In genomic region chr18:3665780-3666525, GRCh38 we compare ENCODE assay signal across 8 cellular contexts.
A peak's percentile ranks its signal among the peaks of the same experiment; 100 is the strongest.
DNase-seq lines count a peak whose midpoint lies in the region; ATAC-seq and TF ChIP-seq lines count a peak whose summit lies in the region.

No MANE protein-coding gene starts in this region.

- H3K36me3 Mint-ChIP-seq in WTC11, result peaks cover 19% of the 10 kb centered on the region
- H3K36me3 Mint-ChIP-seq in central memory CD8-positive, alpha-beta T cell (ENCODE audit: insufficient read depth), result no peaks in the 10 kb centered on the region

- peak overlapping the region; percentile 98 for H3K27ac Mint-ChIP-seq in WTC11
- no peak overlapping the region for H3K27ac Mint-ChIP-seq in central memory CD8-positive, alpha-beta T cell (ENCODE audit: low read depth)

- H3K4me1 Mint-ChIP-seq in WTC11, result peaks cover 27% of the 10 kb centered on the region
- no peaks in the 10 kb centered on the region for H3K4me1 Mint-ChIP-seq in central memory CD8-positive, alpha-beta T cell

- TF ChIP-seq CTCF in HFF-Myc (IDR thresholded peaks at IDR 0.05; ENCODE audit: low read depth, low read length, missing control alignments) (peak; percentile 94), WTC11 (IDR thresholded peaks at IDR 0.05) (peak; percentile 94)

- POLR2A ChIA-PET in WTC11 (lab: Charles Lee), result interaction anchor here (0.6 to 3.3 kb wide), 11 partner anchors 44 to 420 kb away, joined by 3 to 37 read pairs (median 4); partner anchors contain the start of gene MYL12A

- no peak overlapping the region for H3K4me3 ChIP-seq in HFF-Myc (replicated peaks; ENCODE audit: low read depth, low read length)

- H3K9me3 Mint-ChIP-seq in WTC11, result peaks cover 14% of the 10 kb centered on the region
- H3K9me3 Mint-ChIP-seq in central memory CD8-positive, alpha-beta T cell, result no peaks in the 10 kb centered on the region

- H3K4me3 Mint-ChIP-seq in WTC11, result peak overlapping the region; percentile 65
- H3K4me3 Mint-ChIP-seq in central memory CD8-positive, alpha-beta T cell, result no peak overlapping the region

- CTCF ChIA-PET in WTC11 (lab: Charles Lee), result interaction anchor here (0.5 to 3.9 kb wide), 86 partner anchors 8 to 685 kb away, joined by 3 to 92 read pairs (median 5); partner anchors contain the start of gene MYL12A

- ATAC-seq in WTC11 (peak; percentile 89), HG02973 (IDR thresholded peaks at IDR 0.05; ENCODE audit: unreplicated experiment) (no peak)
- ATAC-seq in central memory CD8-positive, alpha-beta T cell (replicated peaks; ENCODE audit: extremely low read depth, poor library complexity, severe bottlenecking), result no peak

- DNase-seq in D341Med (ENCODE audit: low spot score) (peak; percentile 87), HFF-Myc (ENCODE audit: extremely low read depth, low read depth) (peak; percentile 76), NCI-H2171 (lab: John Stamatoyannopoulos, UW) (peak; percentile 76), WTC11 (ENCODE audit: low spot score) (peak; percentile 85), islet precursor cell (peak; percentile 97)
- peak; percentile 62 to 63 for DNase-seq in central memory CD8-positive, alpha-beta T cell (ENCODE audit: low spot score in 2 of 2)
- DNase-seq in stimulated activated CD4-positive, alpha-beta T cell treated with anti-CD3 and anti-CD28 coated beads, Interleukin-12 subunit alpha, Interleukin-12 subunit beta, amount 100 ng/mL, for 24 hours (ENCODE audit: low read depth in 2 of 2), result peak; percentile 50 to 58

- no peaks in the 10 kb centered on the region for H3K27me3 Mint-ChIP-seq in WTC11 (ENCODE audit: low read depth)
- no peaks in the 10 kb centered on the region for H3K27me3 Mint-ChIP-seq in central memory CD8-positive, alpha-beta T cell

TF ChIP-seq in WTC11, 78 proteins besides CTCF, POLR2A, EP300 and RAD21 (continues in another document):
- no peak for TF ChIP-seq ATF1 (CRISPR knock-in tag; IDR thresholded peaks at IDR 0.05)
- TF ChIP-seq E2F4 (CRISPR knock-in tag; IDR thresholded peaks at IDR 0.05; ENCODE audit: borderline replicate concordance, low read depth), result no peak
- TF ChIP-seq, protein P1, sequence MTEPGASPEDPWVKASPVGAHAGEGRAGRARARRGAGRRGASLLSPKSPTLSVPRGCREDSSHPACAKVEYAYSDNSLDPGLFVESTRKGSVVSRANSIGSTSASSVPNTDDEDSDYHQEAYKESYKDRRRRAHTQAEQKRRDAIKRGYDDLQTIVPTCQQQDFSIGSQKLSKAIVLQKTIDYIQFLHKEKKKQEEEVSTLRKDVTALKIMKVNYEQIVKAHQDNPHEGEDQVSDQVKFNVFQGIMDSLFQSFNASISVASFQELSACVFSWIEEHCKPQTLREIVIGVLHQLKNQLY (CRISPR knock-in tag; IDR thresholded peaks at IDR 0.05), result no peak
- no peak for TF ChIP-seq FOXP1 (CRISPR knock-in tag; IDR thresholded peaks at IDR 0.05; ENCODE audit: borderline replicate concordance)
- TF ChIP-seq EMX1 (CRISPR knock-in tag; IDR thresholded peaks at IDR 0.05), result no peak
- TF ChIP-seq ZNF423 (CRISPR knock-in tag; IDR thresholded peaks at IDR 0.05), result no peak
- TF ChIP-seq NFATC4 (CRISPR knock-in tag; IDR thresholded peaks at IDR 0.05), result no peak
- TF ChIP-seq RELA (CRISPR knock-in tag; IDR thresholded peaks at IDR 0.05; ENCODE audit: borderline replicate concordance), result no peak
- TF ChIP-seq AFF4 (CRISPR knock-in tag; IDR thresholded peaks at IDR 0.05; ENCODE audit: borderline replicate concordance), result no peak
- TF ChIP-seq, protein P2, sequence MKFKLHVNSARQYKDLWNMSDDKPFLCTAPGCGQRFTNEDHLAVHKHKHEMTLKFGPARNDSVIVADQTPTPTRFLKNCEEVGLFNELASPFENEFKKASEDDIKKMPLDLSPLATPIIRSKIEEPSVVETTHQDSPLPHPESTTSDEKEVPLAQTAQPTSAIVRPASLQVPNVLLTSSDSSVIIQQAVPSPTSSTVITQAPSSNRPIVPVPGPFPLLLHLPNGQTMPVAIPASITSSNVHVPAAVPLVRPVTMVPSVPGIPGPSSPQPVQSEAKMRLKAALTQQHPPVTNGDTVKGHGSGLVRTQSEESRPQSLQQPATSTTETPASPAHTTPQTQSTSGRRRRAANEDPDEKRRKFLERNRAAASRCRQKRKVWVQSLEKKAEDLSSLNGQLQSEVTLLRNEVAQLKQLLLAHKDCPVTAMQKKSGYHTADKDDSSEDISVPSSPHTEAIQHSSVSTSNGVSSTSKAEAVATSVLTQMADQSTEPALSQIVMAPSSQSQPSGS (CRISPR knock-in tag; IDR thresholded peaks at IDR 0.05; ENCODE audit: borderline replicate concordance, low read depth), result no peak
- TF ChIP-seq ZNF232 (CRISPR knock-in tag; IDR thresholded peaks at IDR 0.05), result no peak
- TF ChIP-seq FOXJ3 (CRISPR knock-in tag; IDR thresholded peaks at IDR 0.05; ENCODE audit: borderline replicate concordance), result no peak
- 0 out of 2 replicates have a peak, but pooled peaks have one; percentile 17 for TF ChIP-seq ETV6 (CRISPR knock-in tag; IDR thresholded peaks at IDR 0.05)
- TF ChIP-seq ARID4B (CRISPR knock-in tag; IDR thresholded peaks at IDR 0.05; ENCODE audit: borderline replicate concordance), result no peak
- TF ChIP-seq ZNF121 (CRISPR knock-in tag; IDR thresholded peaks at IDR 0.05), result no peak
